Comparison of ENCODE assay signal across 5 cellular contexts in genomic region chr2:222037211-222037610, GRCh38.
"Had no signal": no experiment of that assay in that cellular context is flagged by ENCODE, and none has a peak within 500 bp of the region (broad histone marks: within the 10 kb centered on the region; RNA-seq: fewer than 3 reads in every experiment).

No MANE protein-coding gene starts in this region.

- H3K4me3 Mint-ChIP-seq: IgD-negative memory B cell had no signal

- H3K27me3 Mint-ChIP-seq: IgD-negative memory B cell had no signal

- DNase-seq: KBM-7 had no signal

- H3K9me3 Mint-ChIP-seq: IgD-negative memory B cell had no signal

- H3K27ac ChIP-seq: HL-60 had no signal

- ATAC-seq: HepG2, K562 had no signal

- H3K36me3 Mint-ChIP-seq: IgD-negative memory B cell had no signal

- H3K4me3 ChIP-seq: K562 had no signal

- H3K27ac Mint-ChIP-seq: IgD-negative memory B cell had no signal
